8 cellular contexts compared by ENCODE assay signal in genomic region chr20:63739129-63740069, GRCh38. TPM values are rescaled to one million over a fixed set of nuclear protein-coding genes. Genes with fewer than 3 reads are reported as not detected.
DNase-seq lines count a peak whose midpoint lies in the region; ATAC-seq and TF ChIP-seq lines count a peak whose summit lies in the region.

Gene SLC2A4RG, plus strand, starts transcription at chr20:63739776. Its CDS starts 137 bp downstream, at chr20:63739913.

- H3K9me3 Mint-ChIP-seq in activated CD4-positive, alpha-beta T cell treated with anti-CD3 and anti-CD28 coated beads, Interleukin-2, amount 10 ng/mL, durations not matched to agents 24 days and 14 days, result no peaks in the 10 kb centered on the region

- peaks cover 0 to 26% of the 10 kb centered on the region in 2 donors for H3K27me3 ChIP-seq in left lung

- peak within 1 kb of the TSS; percentile 59 for H3K4me3 Mint-ChIP-seq in activated CD4-positive, alpha-beta T cell treated with anti-CD3 and anti-CD28 coated beads, Interleukin-2, amount 10 ng/mL, durations not matched to agents 24 days and 14 days

- peaks cover 9% of the 10 kb centered on the region for H3K36me3 Mint-ChIP-seq in activated CD4-positive, alpha-beta T cell treated with anti-CD3 and anti-CD28 coated beads, Interleukin-2, amount 10 ng/mL, durations not matched to agents 24 days and 14 days (ENCODE audit: low read depth)

- peaks cover 31 to 48% of the 10 kb centered on the region in 2 donors for H3K4me1 ChIP-seq in left lung

- intact Hi-C loops in activated CD4-positive, alpha-beta T cell treated with anti-CD3 and anti-CD28 coated beads, Interleukin-2, amount 10 ng/mL, durations not matched to agents 24 days and 14 days (cut with micrococcal nuclease), result loop anchor here (5.0 to 10.0 kb wide), 2 partner anchors 32 to 235 kb away; partner anchors contain the start of genes ARFRP1, SAMD10 and ZGPAT
- intact Hi-C loops in left lung (cut with DNase I), result no loop called here

- ATAC-seq in HG02852 (IDR thresholded peaks at IDR 0.05; ENCODE audit: unreplicated experiment) (peak; percentile 43), left lung (peak; percentile 67)

- peak; percentile 60 for DNase-seq in NCI-H2029 (lab: John Stamatoyannopoulos, UW)
- no peak for DNase-seq in NCI-H2029 treated with DMSO at 0.1 percent for 48 hours (lab: John Stamatoyannopoulos, UW)
- DNase-seq in NCI-H460 (ENCODE audit: extremely low read depth, low read depth), result peak; percentile 80
- peak; percentile 93 for DNase-seq in activated CD4-positive, alpha-beta T cell treated with anti-CD3 and anti-CD28 coated beads, Interleukin-2, amount 10 ng/mL, durations not matched to agents 24 days and 14 days
- DNase-seq in ecto neural progenitor cell (ENCODE audit: low spot score), result peak; percentile 84
- peak; percentile 81 to 95 for DNase-seq in left lung
- peak; percentile 66 for DNase-seq in stimulated activated CD4-positive, alpha-beta T cell treated with anti-CD3 and anti-CD28 coated beads, Interleukin-4, amount 100 ng/mL, for 1 hour

- H3K4me3 ChIP-seq in left lung, result peak within 1 kb of the TSS; percentile 60 to 65

- peaks cover 0 to 56% of the 10 kb centered on the region in 2 donors for H3K36me3 ChIP-seq in left lung

- H3K27ac Mint-ChIP-seq in activated CD4-positive, alpha-beta T cell treated with anti-CD3 and anti-CD28 coated beads, Interleukin-2, amount 10 ng/mL, durations not matched to agents 24 days and 14 days, result no peak within 1 kb of the TSS

- TF ChIP-seq CTCF in left lung (IDR thresholded peaks at IDR 0.05), result no peak

- H3K9me3 ChIP-seq in left lung, result no peaks in the 10 kb centered on the region

- peak within 1 kb of the TSS; percentile 78 to 93 for H3K27ac ChIP-seq in left lung

- H3K4me1 Mint-ChIP-seq in activated CD4-positive, alpha-beta T cell treated with anti-CD3 and anti-CD28 coated beads, Interleukin-2, amount 10 ng/mL, durations not matched to agents 24 days and 14 days, result peaks cover 15% of the 10 kb centered on the region

- H3K27me3 Mint-ChIP-seq in activated CD4-positive, alpha-beta T cell treated with anti-CD3 and anti-CD28 coated beads, Interleukin-2, amount 10 ng/mL, durations not matched to agents 24 days and 14 days, result no peaks in the 10 kb centered on the region

RNA-seq across cellular contexts. Expression of gene SLC2A4RG, which starts in this region (rescaled TPM):
- total RNA-seq in NCI-H460 (2014; rRNA removed; shearing (Covaris generic)), result 15.5 and 19.4 TPM in 2 replicates
- polyA plus RNA-seq in NCI-H460 (2014; cell fraction: nucleus; rRNA removed), result 141 and 261 TPM in 2 replicates
- 41.0 and 43.6 TPM in 2 replicates for total RNA-seq in activated CD4-positive, alpha-beta T cell treated with anti-CD3 and anti-CD28 coated beads, Interleukin-2, amount 10 ng/mL, durations not matched to agents 24 days and 14 days
- 10 to 100 TPM; 61.1 to 66.8 TPM for total RNA-seq in left lung
